1 cellular context compared by ENCODE assay signal in genomic region chr1:36155560-36156328, GRCh38.
TF ChIP-seq lines count a peak whose summit lies in the region.

MAP7D1 (plus strand) TSS chr1:36156160; CDS start chr1:36156418, 258 bp downstream.

TF ChIP-seq in K562, 482 proteins besides CTCF, POLR2A, EP300 and RAD21 (continued from another document and continues in another):
- TF ChIP-seq ZNF512 (tag; IDR thresholded peaks at IDR 0.05) (no peak), NFYB (IDR thresholded peaks at IDR 0.05; ENCODE audit: extremely low read depth, insufficient read length) (no peak), ZNF324 (CRISPR knock-in tag; IDR thresholded peaks at IDR 0.05) (no peak), MCM7 (IDR thresholded peaks at IDR 0.05) (no peak), MCM2 (IDR thresholded peaks at IDR 0.05; ENCODE audit: low read depth) (no peak), ADNP (tag; IDR thresholded peaks at IDR 0.05) (no peak), CLOCK (CRISPR knock-in tag; IDR thresholded peaks at IDR 0.05; ENCODE audit: borderline replicate concordance) (no peak), ZNF253 (CRISPR knock-in tag; conservative IDR thresholded peaks at IDR 0.05) (no peak), SMAD2 (IDR thresholded peaks at IDR 0.05; ENCODE audit: low read depth, low read length) (no peak), KLF1 (tag; IDR thresholded peaks at IDR 0.05) (no peak), RBM14 (IDR thresholded peaks at IDR 0.05; ENCODE audit: borderline replicate concordance, insufficient read depth, low read depth, low read length) (no peak), TAF15 (IDR thresholded peaks at IDR 0.05; ENCODE audit: low read depth, low read length) (no peak), TFE3 (CRISPR knock-in tag; IDR thresholded peaks at IDR 0.05) (no peak), ZNF274 (IDR thresholded peaks at IDR 0.05; ENCODE audit: borderline replicate concordance, low read depth, low read length) (no peak), UBTF (IDR thresholded peaks at IDR 0.05; ENCODE audit: borderline replicate concordance in 1 of 2, low read depth in 2 of 2, low read length in 2 of 2) (peak; percentile 48 to 86; a peak in 2 of 4 replicates), CBX1 (IDR thresholded peaks at IDR 0.05; ENCODE audit: low read depth) (no peak), BRF2 (IDR thresholded peaks at IDR 0.05; ENCODE audit: borderline replicate concordance, insufficient read depth, insufficient read length) (no peak), YBX1 (IDR thresholded peaks at IDR 0.05) (no peak), ARID3A (IDR thresholded peaks at IDR 0.05; ENCODE audit: borderline replicate concordance, low read depth, low read length) (no peak), CBFB (CRISPR knock-in tag; IDR thresholded peaks at IDR 0.05) (no peak), PKNOX1 (IDR thresholded peaks at IDR 0.05) (no peak; the same call in 1 of the 2 replicates), ZNF785 (CRISPR knock-in tag; IDR thresholded peaks at IDR 0.05) (no peak), NR0B1 (IDR thresholded peaks at IDR 0.05; ENCODE audit: partially characterized antibody) (no peak), ATF7 (IDR thresholded peaks at IDR 0.05) (peak; percentile 98), ZNF23 (CRISPR knock-in tag; IDR thresholded peaks at IDR 0.05) (no peak), KLF6 (CRISPR knock-in tag; IDR thresholded peaks at IDR 0.05; ENCODE audit: borderline replicate concordance) (peak; percentile 25; the same call in 1 of the 2 replicates), HNRNPK (IDR thresholded peaks at IDR 0.05; ENCODE audit: low read depth, low read length, poor library complexity, severe bottlenecking) (no peak), ZBTB49 (CRISPR knock-in tag; IDR thresholded peaks at IDR 0.05; ENCODE audit: borderline replicate concordance) (no peak), CBX5 (IDR thresholded peaks at IDR 0.05; ENCODE audit: borderline replicate concordance, low read depth) (no peak), NFATC3 (IDR thresholded peaks at IDR 0.05) (no peak), ZNF592 (IDR thresholded peaks at IDR 0.05) (no peak), ZNF134 (CRISPR knock-in tag; conservative IDR thresholded peaks at IDR 0.05) (no peak), ZFPM2 (CRISPR knock-in tag; IDR thresholded peaks at IDR 0.05) (no peak), SMAD4 (CRISPR knock-in tag; conservative IDR thresholded peaks at IDR 0.05) (peak; percentile 11), ZNF668 (CRISPR knock-in tag; IDR thresholded peaks at IDR 0.05) (no peak), HNRNPL (IDR thresholded peaks at IDR 0.05; ENCODE audit: low read depth, low read length) (no peak), ZNF77 (CRISPR knock-in tag; IDR thresholded peaks at IDR 0.05) (no peak), TCF7L2 (IDR thresholded peaks at IDR 0.05; ENCODE audit: low read depth, low read length) (peak; percentile 86), ZNF436 (CRISPR knock-in tag; IDR thresholded peaks at IDR 0.05) (peak; percentile 68; the same call in 1 of the 2 replicates), NR2F6 (CRISPR knock-in tag; IDR thresholded peaks at IDR 0.05) (no peak)
